Comparison of ENCODE assay signal across 1 cellular context in the genomic region with DNA sequence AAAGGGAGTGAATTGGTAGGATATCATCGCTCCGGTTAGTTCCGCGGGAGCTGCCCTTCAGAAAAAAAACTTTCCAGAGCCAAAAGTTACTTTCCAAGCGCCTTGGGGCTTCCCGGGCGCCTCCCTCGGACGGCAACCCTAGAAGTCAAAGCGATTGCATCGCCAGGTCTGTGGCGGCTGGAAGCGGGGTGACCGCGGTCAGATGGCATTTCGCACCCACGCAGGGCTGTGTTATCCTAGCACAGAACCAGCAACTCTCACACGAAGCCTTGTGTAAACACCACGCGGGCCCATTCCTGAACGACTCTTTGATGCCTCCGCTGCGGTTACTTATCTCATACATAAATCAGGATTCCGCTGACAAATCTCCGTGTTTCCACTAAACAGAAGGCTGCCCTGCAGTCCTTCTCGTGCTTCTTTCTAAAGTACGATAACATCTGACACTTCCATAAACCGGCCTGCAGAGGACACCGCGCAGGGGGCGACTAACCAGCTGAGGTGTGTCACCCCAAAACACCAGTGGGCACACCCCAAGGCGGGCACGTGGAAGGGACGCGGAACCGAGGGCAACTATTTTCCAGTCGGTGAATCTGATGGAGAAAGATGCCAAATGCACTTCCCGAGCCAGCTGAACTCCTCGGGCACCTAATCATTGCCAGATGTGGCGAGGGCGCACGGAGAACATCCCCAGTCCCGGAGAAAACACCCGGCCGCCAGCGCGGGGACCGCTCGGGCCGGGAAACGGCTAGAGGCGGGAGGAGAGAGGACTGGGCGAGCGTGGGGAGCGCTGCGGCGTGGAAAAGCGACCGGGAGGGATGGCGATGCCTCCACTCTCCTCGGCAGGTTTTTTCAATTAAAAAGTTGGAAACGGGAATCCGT.
TF ChIP-seq lines count a peak whose summit lies in the region.

No MANE protein-coding gene starts in this region.

TF ChIP-seq in H1, 55 proteins besides CTCF, POLR2A, EP300 and RAD21:
- TF ChIP-seq SUZ12 (IDR thresholded peaks at IDR 0.05; ENCODE audit: low read length) (peak; percentile 95), RBBP5 (IDR thresholded peaks at IDR 0.05; ENCODE audit: borderline replicate concordance, low read depth, low read length) (peak; percentile 36; the same call in 1 of the 2 replicates), EZH2 (IDR thresholded peaks at IDR 0.05; ENCODE audit: low read depth, low read length, severe bottlenecking) (peak; percentile 91), GTF2F1 (IDR thresholded peaks at IDR 0.05; ENCODE audit: borderline replicate concordance, low read depth, low read length) (no peak), RNF2 (IDR thresholded peaks at IDR 0.05; ENCODE audit: borderline replicate concordance, low read depth, low read length, missing control alignments, poor library complexity, severe bottlenecking) (peak; percentile 77), KDM5A (IDR thresholded peaks at IDR 0.05; ENCODE audit: low read length) (no peak), POLR2AphosphoS5 (IDR thresholded peaks at IDR 0.05; ENCODE audit: low read depth, low read length) (no peak), ASH2L (IDR thresholded peaks at IDR 0.05; ENCODE audit: low read length) (peak; percentile 69), KDM4A (IDR thresholded peaks at IDR 0.05; ENCODE audit: low read depth, low read length, severe bottlenecking) (peak; percentile 42)
- TF ChIP-seq, protein P1, sequence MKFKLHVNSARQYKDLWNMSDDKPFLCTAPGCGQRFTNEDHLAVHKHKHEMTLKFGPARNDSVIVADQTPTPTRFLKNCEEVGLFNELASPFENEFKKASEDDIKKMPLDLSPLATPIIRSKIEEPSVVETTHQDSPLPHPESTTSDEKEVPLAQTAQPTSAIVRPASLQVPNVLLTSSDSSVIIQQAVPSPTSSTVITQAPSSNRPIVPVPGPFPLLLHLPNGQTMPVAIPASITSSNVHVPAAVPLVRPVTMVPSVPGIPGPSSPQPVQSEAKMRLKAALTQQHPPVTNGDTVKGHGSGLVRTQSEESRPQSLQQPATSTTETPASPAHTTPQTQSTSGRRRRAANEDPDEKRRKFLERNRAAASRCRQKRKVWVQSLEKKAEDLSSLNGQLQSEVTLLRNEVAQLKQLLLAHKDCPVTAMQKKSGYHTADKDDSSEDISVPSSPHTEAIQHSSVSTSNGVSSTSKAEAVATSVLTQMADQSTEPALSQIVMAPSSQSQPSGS (IDR thresholded peaks at IDR 0.05; ENCODE audit: low read length) = no peak
